In genomic region chr22:36292823-36293530, GRCh38 we compare ENCODE assay signal across 1 cellular context.
TF ChIP-seq lines count a peak whose summit lies in the region.

No MANE protein-coding gene starts in this region.

TF ChIP-seq in GM12878, 131 proteins besides CTCF, POLR2A, EP300 and RAD21:
- TF ChIP-seq HDAC2 (IDR thresholded peaks at IDR 0.05) (no peak), CBFB (IDR thresholded peaks at IDR 0.05; ENCODE audit: low read depth) (no peak), MTA3 (IDR thresholded peaks at IDR 0.05; ENCODE audit: borderline replicate concordance, low read length) (no peak), HSF1 (IDR thresholded peaks at IDR 0.05; ENCODE audit: low read depth, low read length) (no peak), POLR2AphosphoS2 (IDR thresholded peaks at IDR 0.05; ENCODE audit: low read depth, low read length) (no peak), NKRF (conservative IDR thresholded peaks at IDR 0.05) (no peak), SIN3A (IDR thresholded peaks at IDR 0.05; ENCODE audit: low read depth, low read length) (no peak), LARP7 (IDR thresholded peaks at IDR 0.05) (no peak), CREM (IDR thresholded peaks at IDR 0.05; ENCODE audit: low read depth) (no peak), NRF1 (conservative IDR thresholded peaks at IDR 0.05; ENCODE audit: low read depth, low read length) (no peak), KLF5 (IDR thresholded peaks at IDR 0.05; ENCODE audit: partially characterized antibody) (no peak), ZNF687 (IDR thresholded peaks at IDR 0.05) (no peak), ZNF622 (IDR thresholded peaks at IDR 0.05) (no peak), KDM1A (IDR thresholded peaks at IDR 0.05; ENCODE audit: borderline replicate concordance) (no peak), CEBPZ (IDR thresholded peaks at IDR 0.05; ENCODE audit: low read depth, low read length) (no peak), SUPT20H (IDR thresholded peaks at IDR 0.05; ENCODE audit: borderline replicate concordance, control insufficient read depth, low read depth, low read length) (no peak), NR2C2 (IDR thresholded peaks at IDR 0.05; ENCODE audit: borderline replicate concordance, control insufficient read depth, insufficient read length, low read depth) (no peak), IKZF1 (conservative IDR thresholded peaks at IDR 0.05) (no peak), STAT1 (conservative IDR thresholded peaks at IDR 0.05) (no peak)
